Comparison of ENCODE assay signal across 15 cellular contexts in genomic region chr2:57207191-57207590, GRCh38.
A peak's percentile ranks its signal among the peaks of the same experiment; 100 is the strongest.
DNase-seq lines count a peak whose midpoint lies in the region; ATAC-seq and TF ChIP-seq lines count a peak whose summit lies in the region.
"Had no signal": no experiment of that assay in that cellular context is flagged by ENCODE, and none has a peak within 500 bp of the region (broad histone marks: within the 10 kb centered on the region; RNA-seq: fewer than 3 reads in every experiment).

No MANE protein-coding gene starts in this region.

- H3K27me3 ChIP-seq in mesenchymal stem cell (ENCODE audit: control insufficient read depth in 1 of 2, insufficient read depth in 1 of 2, low read length in 2 of 2): no peaks in the 10 kb centered on the region
- H3K27me3 ChIP-seq: BLaER1 treated with 17β-estradiol and CSF1 and Interleukin-3, amounts not matched to agents 10 nM and 100 nM had no signal

- H3K9me3 ChIP-seq in mesenchymal stem cell (ENCODE audit: control insufficient read depth, low read length): peaks cover 11% of the 10 kb centered on the region
- H3K9me3 ChIP-seq: BLaER1 treated with 17β-estradiol and CSF1 and Interleukin-3, amounts not matched to agents 10 nM and 100 nM had no signal

- H2BK5ac ChIP-seq in mesenchymal stem cell (ENCODE audit: low read depth, low read length, poor library complexity, severe bottlenecking): no peak overlapping the region

- H3K79me1 ChIP-seq in mesenchymal stem cell (replicated peaks; ENCODE audit: low read length, poor library complexity, severe bottlenecking): no peaks in the 10 kb centered on the region

- no peak overlapping the region for H2BK120ac ChIP-seq in mesenchymal stem cell (ENCODE audit: low read depth, low read length)

- H3K23ac ChIP-seq in mesenchymal stem cell (ENCODE audit: low read length in 2 of 2): no peak overlapping the region

- TF ChIP-seq CTCF in fibroblast of mammary gland (conservative IDR thresholded peaks at IDR 0.05; ENCODE audit: control insufficient read depth, insufficient read depth, low read depth, low read length): no peak

- H2BK15ac ChIP-seq in mesenchymal stem cell (ENCODE audit: low read depth, poor library complexity, severe bottlenecking): no peak overlapping the region

- H3K36me3 ChIP-seq in mesenchymal stem cell (ENCODE audit: control insufficient read depth in 1 of 2, insufficient read depth in 2 of 2, low read depth in 1 of 2, low read length in 2 of 2): no peaks in the 10 kb centered on the region
- H3K36me3 ChIP-seq: BLaER1 treated with 17β-estradiol and CSF1 and Interleukin-3, amounts not matched to agents 10 nM and 100 nM had no signal

- no peak overlapping the region for H3K4me3 ChIP-seq in fibroblast of mammary gland (ENCODE audit: control insufficient read depth, low read depth, low read length)
- H3K4me3 ChIP-seq in mesenchymal stem cell (ENCODE audit: insufficient read depth in 1 of 2, low read depth in 1 of 2, low read length in 2 of 2): no peak overlapping the region
- H3K4me3 ChIP-seq: BLaER1 treated with 17β-estradiol and CSF1 and Interleukin-3, amounts not matched to agents 10 nM and 100 nM had no signal

- no peak overlapping the region for H4K91ac ChIP-seq in mesenchymal stem cell (ENCODE audit: low read length)

- no peak overlapping the region for H2BK12ac ChIP-seq in mesenchymal stem cell (ENCODE audit: low read length in 2 of 2)

- no peak overlapping the region for H4K8ac ChIP-seq in mesenchymal stem cell (ENCODE audit: low read length)

- no peak overlapping the region for H2AK5ac ChIP-seq in mesenchymal stem cell (ENCODE audit: low read length, severe bottlenecking)

- H3K4me1 ChIP-seq in mesenchymal stem cell (ENCODE audit: control insufficient read depth, insufficient read depth, low read depth, low read length): no peaks in the 10 kb centered on the region
- H3K4me1 ChIP-seq: BLaER1 treated with 17β-estradiol and CSF1 and Interleukin-3, amounts not matched to agents 10 nM and 100 nM had no signal

- DNase-seq in EH (ENCODE audit: low read depth) (peak; percentile 27), amniotic epithelial cell (ENCODE audit: low read depth) (peak; percentile 59), fibroblast of mammary gland (ENCODE audit: low read depth) (peak; percentile 44), mesenchymal stem cell (peak; percentile 61), AG08396 (ENCODE audit: low spot score) (no peak), DMS53 treated with DMSO at 0.1 percent for 48 hours (lab: John Stamatoyannopoulos, UW; ENCODE audit: unreplicated experiment) (no peak), MV-4-11 (lab: John Stamatoyannopoulos, UW) (no peak)
- DNase-seq: 8988T; CD4-positive, CD25-positive, alpha-beta regulatory T cell; DMS53; GOT3; H9 had no signal

- H3K4ac ChIP-seq in mesenchymal stem cell (ENCODE audit: low read depth in 1 of 2, low read length in 2 of 2): no peak overlapping the region

- no peak overlapping the region for H3K4me2 ChIP-seq in mesenchymal stem cell (ENCODE audit: low read length, poor library complexity, severe bottlenecking)
- H3K4me2 ChIP-seq: BLaER1 treated with 17β-estradiol and CSF1 and Interleukin-3, amounts not matched to agents 10 nM and 100 nM had no signal

- no peak overlapping the region for H2AFZ ChIP-seq in mesenchymal stem cell (ENCODE audit: low read depth, low read length)

- no peak for ATAC-seq in HG02938 (IDR thresholded peaks at IDR 0.05; ENCODE audit: unreplicated experiment)
- ATAC-seq: HepG2 had no signal

- no peak overlapping the region for H3K27ac ChIP-seq in mesenchymal stem cell (ENCODE audit: low read length, poor library complexity, severe bottlenecking)
- H3K27ac ChIP-seq: BLaER1 treated with 17β-estradiol and CSF1 and Interleukin-3, amounts not matched to agents 10 nM and 100 nM had no signal

- WGBS in mesenchymal stem cell: 73% methylated on average over 1 of the region's 1 CpG

- no peak overlapping the region for H3K9ac ChIP-seq in mesenchymal stem cell (ENCODE audit: low read length)
- H3K9ac ChIP-seq: BLaER1 treated with 17β-estradiol and CSF1 and Interleukin-3, amounts not matched to agents 10 nM and 100 nM had no signal

- no peak overlapping the region for H3K18ac ChIP-seq in mesenchymal stem cell (ENCODE audit: low read depth in 1 of 2, low read length in 2 of 2)

- H3K14ac ChIP-seq in mesenchymal stem cell (ENCODE audit: low read length in 2 of 2): no peak overlapping the region

Comparison
In these comparisons a context has a peak if more than half of its experiments do, and no peak if none do; other contexts are left out.
1. DNase-seq: peak in EH (single experiment), amniotic epithelial cell (single experiment), fibroblast of mammary gland (single experiment) and mesenchymal stem cell (single experiment); none in AG08396 (single experiment), DMS53 treated with DMSO at 0.1 percent for 48 hours (single experiment) and MV-4-11 (single experiment).